Comparison of ENCODE assay signal across 11 cellular contexts in the genomic region with DNA sequence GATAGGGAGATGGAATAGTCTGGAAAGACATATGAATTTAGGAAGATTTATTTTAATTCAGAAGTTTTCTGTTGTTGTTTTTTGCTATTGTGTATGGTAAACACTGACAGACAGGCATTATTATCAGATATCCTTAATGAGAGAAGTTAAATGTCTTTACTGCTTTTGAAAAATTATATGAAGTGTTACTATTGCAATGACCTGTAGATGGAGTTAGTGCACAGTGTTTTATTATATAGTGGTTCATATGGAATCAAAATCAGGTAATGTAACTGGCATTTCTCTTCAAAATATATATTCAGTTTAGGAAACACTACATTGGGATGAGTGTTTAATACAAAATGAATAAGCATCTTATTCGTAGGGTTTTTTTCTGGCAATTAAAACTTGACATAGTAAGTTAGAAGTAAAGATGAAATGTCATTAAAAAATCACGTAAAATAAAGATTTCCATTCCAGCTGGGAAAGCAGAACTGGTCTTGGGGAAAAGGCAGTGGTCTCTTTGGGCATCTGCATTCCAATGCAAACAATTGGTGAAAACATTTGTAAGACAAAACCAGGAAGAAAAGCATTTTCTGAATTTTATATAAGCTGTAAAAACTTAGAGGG. TPM values are rescaled to one million over a fixed set of nuclear protein-coding genes. Genes with fewer than 3 reads are reported as not detected.
DNase-seq lines count a peak whose midpoint lies in the region; FAIRE-seq and TF ChIP-seq lines count a peak whose summit lies in the region.
"Had no signal": no experiment of that assay in that cellular context is flagged by ENCODE, and none has a peak within 500 bp of the region (broad histone marks: within the 10 kb centered on the region; RNA-seq: fewer than 3 reads in every experiment).

No MANE protein-coding gene starts in this region.

- H3K4me3 ChIP-seq in NB4 (ENCODE audit: low read depth, low read length) (no peak overlapping the region), bronchial epithelial cell (ENCODE audit: low read depth, low read length) (no peak overlapping the region), prostate gland (no peak overlapping the region), vagina (no peak overlapping the region), Caco-2 (ENCODE audit: low read depth, low read length) (no peak overlapping the region)

- H3K27me3 Mint-ChIP-seq in Caco-2 (ENCODE audit: insufficient read depth, unreplicated experiment), result peaks cover 4% of the 10 kb centered on the region

- H3K36me3 ChIP-seq in bronchial epithelial cell (ENCODE audit: control insufficient read depth, insufficient read depth, low read length) (no peaks in the 10 kb centered on the region), prostate gland (no peaks in the 10 kb centered on the region), vagina (no peaks in the 10 kb centered on the region), Caco-2 (ENCODE audit: control insufficient read depth, insufficient read depth, low read length) (no peaks in the 10 kb centered on the region)

- no peak overlapping the region for H3K27ac Mint-ChIP-seq in Caco-2 (ENCODE audit: unreplicated experiment)

- no peak overlapping the region for H3K27ac ChIP-seq in prostate gland
- H3K27ac ChIP-seq in vagina, result no peak overlapping the region

- CTCF ChIA-PET in Caco-2 (lab: Charles Lee), result no interaction called here

- DNase-seq in NCI-H1436 (lab: John Stamatoyannopoulos, UW) (peak; percentile 7), NCI-H1436 treated with DMSO at 0.1 percent for 48 hours (lab: John Stamatoyannopoulos, UW) (no peak), NB4 (ENCODE audit: low read depth) (peak; percentile 11), bronchial epithelial cell (ENCODE audit: low read depth) (peak; percentile 16), prostate gland (ENCODE audit: low spot score) (no peak), NCI-H2081 (lab: John Stamatoyannopoulos, UW) (no peak), vagina (ENCODE audit: extremely low spot score in 2 of 2) (no peak), Caco-2 (no peak)
- DNase-seq: HCEC 1CT had no signal

- no TSS peak for BruUV-seq in Caco-2 (replicated peaks; lab: Mats Ljungman, UMichigan)

- no peaks in the 10 kb centered on the region for H3K4me1 Mint-ChIP-seq in Caco-2 (ENCODE audit: low read depth, unreplicated experiment)

- 51% methylated on average over 2 of the region's 2 CpGs for WGBS in prostate gland

- H3K9me3 ChIP-seq in prostate gland (no peaks in the 10 kb centered on the region), vagina (no peaks in the 10 kb centered on the region), Caco-2 (no peaks in the 10 kb centered on the region)

- POLR2A ChIA-PET in Caco-2 (lab: Charles Lee), result no interaction called here

- no peak for FAIRE-seq in bronchial epithelial cell (lab: Jason Lieb, UNC)

- TF ChIP-seq POLR2A in NB4 (IDR thresholded peaks at IDR 0.05; ENCODE audit: extremely low read depth, insufficient read length) (no peak), prostate gland (IDR thresholded peaks at IDR 0.05) (no peak), vagina (IDR thresholded peaks at IDR 0.05) (no peak)

- H3K27me3 ChIP-seq in bronchial epithelial cell (ENCODE audit: control insufficient read depth, insufficient read depth, low read length) (peaks cover 5% of the 10 kb centered on the region), prostate gland (replicated peaks; ENCODE audit: insufficient read depth) (no peaks in the 10 kb centered on the region), vagina (no peaks in the 10 kb centered on the region), Caco-2 (replicated peaks; ENCODE audit: control insufficient read depth, insufficient read depth, low read length) (no peaks in the 10 kb centered on the region)

- H3K9me3 Mint-ChIP-seq in Caco-2 (ENCODE audit: unreplicated experiment), result no peaks in the 10 kb centered on the region

- intact Hi-C loops in prostate gland (cut with DNase I), result no loop called here
- intact Hi-C loops in vagina (cut with DNase I), result no loop called here
- intact Hi-C loops in Caco-2 (cut with micrococcal nuclease; ENCODE audit: unreplicated experiment), result loop anchor here (1.0 to 5.0 kb wide), 2 partner anchors 245 to 356 kb away; no protein-coding TSS in a partner anchor

- H3K4me1 ChIP-seq in prostate gland (replicated peaks) (no peaks in the 10 kb centered on the region), vagina (no peaks in the 10 kb centered on the region), Caco-2 (no peaks in the 10 kb centered on the region)

- TF ChIP-seq CTCF in NB4 (IDR thresholded peaks at IDR 0.05; ENCODE audit: low read depth, low read length), result no peak
- TF ChIP-seq CTCF in bronchial epithelial cell (IDR thresholded peaks at IDR 0.05; ENCODE audit: insufficient read depth, low read length, severe bottlenecking), result peak; percentile 16
- peak in 3 of 4 experiments; percentile 25 to 37 (median 37) for TF ChIP-seq CTCF in prostate gland (IDR thresholded peaks at IDR 0.05)
- TF ChIP-seq CTCF in vagina (IDR thresholded peaks at IDR 0.05), result no peak
- TF ChIP-seq CTCF in Caco-2 (IDR thresholded peaks at IDR 0.05; ENCODE audit: insufficient read depth in 1 of 2, low read depth in 1 of 2, low read length in 1 of 2, severe bottlenecking in 1 of 2, unreplicated experiment in 1 of 2), result no peak

- no peaks in the 10 kb centered on the region for H3K36me3 Mint-ChIP-seq in Caco-2 (ENCODE audit: insufficient read depth, unreplicated experiment)

- H3K4me3 Mint-ChIP-seq in Caco-2 (ENCODE audit: unreplicated experiment), result no peak overlapping the region

RNA-seq across cellular contexts. Expression of gene GABRA1, which starts 3.9 kb away (rescaled TPM):
- total RNA-seq in bronchial epithelial cell (not detected in 2 replicates), prostate gland (under 1 TPM; 0.23 to 0.77 TPM), vagina (not detected), Caco-2 (2022) (not detected in 2 replicates)
- total RNA-seq: Right ventricle myocardium inferior, ureter had no signal

Comparison
In these comparisons a context has a peak if more than half of its experiments do, and no peak if none do; other contexts are left out.
1. DNase-seq: peak in NCI-H1436 (single experiment), NB4 (single experiment) and bronchial epithelial cell (single experiment); none in NCI-H1436 treated with DMSO at 0.1 percent for 48 hours (single experiment), prostate gland (single experiment), NCI-H2081 (0 of 2), vagina (0 of 2) and Caco-2 (0 of 2).
2. CTCF ChIP-seq: peak in bronchial epithelial cell (single experiment) and prostate gland (3 of 4); none in NB4 (single experiment), vagina (0 of 3) and Caco-2 (0 of 2).